In genomic region chr7:74312418-74313021, GRCh38 we compare ENCODE assay signal across 9 cellular contexts. TPM values are rescaled to one million over a fixed set of nuclear protein-coding genes. Genes with fewer than 3 reads are reported as not detected.
DNase-seq lines count a peak whose midpoint lies in the region; ATAC-seq and TF ChIP-seq lines count a peak whose summit lies in the region.
"Had no signal": no experiment of that assay in that cellular context is flagged by ENCODE, and none has a peak within 500 bp of the region (broad histone marks: within the 10 kb centered on the region; RNA-seq: fewer than 3 reads in every experiment).

No MANE protein-coding gene starts in this region.

- WGBS in mammary epithelial cell (ENCODE audit: low coverage, missing lambda C conversion rate) = 0% methylated on average over 7 of the region's 16 CpGs
- 29% methylated on average over 16 of the region's 16 CpGs for WGBS in prostate gland

- H3K9ac ChIP-seq in mammary epithelial cell (ENCODE audit: insufficient read depth, low read length) = peak overlapping the region; percentile 52

- DNase-seq in NCI-H510A treated with DMSO at 0.1 percent for 48 hours (lab: John Stamatoyannopoulos, UW) (peak; percentile 6), NCI-H510A (lab: John Stamatoyannopoulos, UW) (no peak), NOMO-1 (lab: John Stamatoyannopoulos, UW; ENCODE audit: unreplicated experiment in 2 of 2) (peak; percentile 51 to 76), mammary epithelial cell (peak; percentile 96), prostate gland (ENCODE audit: low spot score) (peak; percentile 74), ecto neural progenitor cell (ENCODE audit: low spot score) (no peak), brain microvascular endothelial cell (no peak)
- DNase-seq: activated effector memory CD4-positive, alpha-beta T cell treated with anti-CD3 and anti-CD28 coated beads, Interleukin-2, amount 50 U/mL, for 16 hours had no signal

- no peak for TF ChIP-seq POLR2A in prostate gland (IDR thresholded peaks at IDR 0.05)

- H3K36me3 ChIP-seq in mammary epithelial cell (ENCODE audit: insufficient read depth, low read length) (no peaks in the 10 kb centered on the region), prostate gland (no peaks in the 10 kb centered on the region), brain microvascular endothelial cell (replicated peaks) (peaks cover 3% of the 10 kb centered on the region)

- peak overlapping the region; percentile 89 for H3K27ac ChIP-seq in mammary epithelial cell (ENCODE audit: insufficient read depth, low read depth, low read length)
- H3K27ac ChIP-seq in prostate gland = peak overlapping the region; percentile 14 to 21
- H3K27ac ChIP-seq in brain microvascular endothelial cell = no peak overlapping the region

- H3K27me3 ChIP-seq in mammary epithelial cell (ENCODE audit: insufficient read depth, low read length) = no peaks in the 10 kb centered on the region
- no peaks in the 10 kb centered on the region for H3K27me3 ChIP-seq in prostate gland (replicated peaks; ENCODE audit: insufficient read depth)
- H3K27me3 ChIP-seq in brain microvascular endothelial cell (replicated peaks) = no peaks in the 10 kb centered on the region

- peak overlapping the region; percentile 64 for H2AFZ ChIP-seq in mammary epithelial cell (ENCODE audit: low read depth, low read length)

- BruUV-seq in mammary epithelial cell (replicated peaks; lab: Mats Ljungman, UMichigan) = TSS peak; percentile 86

- peaks cover 3% of the 10 kb centered on the region for H3K9me3 ChIP-seq in mammary epithelial cell (replicated peaks; ENCODE audit: insufficient read depth, low read length)
- H3K9me3 ChIP-seq in prostate gland = no peaks in the 10 kb centered on the region

- dilution Hi-C loops in mammary epithelial cell (cut with HindIII; ENCODE audit: low sequenced_read_pairs) = no loop called here

- H3K4me2 ChIP-seq in mammary epithelial cell (ENCODE audit: insufficient read depth, low read depth, low read length) = peak overlapping the region; percentile 81

- in situ Hi-C loops in mammary epithelial cell (cut with MboI; ENCODE audit: low sequenced_read_pairs in 2 of 2) (no loop called here), brain microvascular endothelial cell (cut with HindIII; ENCODE audit: low pct_ligation_motif_present, low sequenced_read_pairs) (no loop called here)

- intact Hi-C loops in mammary epithelial cell (cut with micrococcal nuclease) = loop anchor here (2.0 kb wide), 1 partner anchor 58 kb away; the partner anchor contains the start of gene RFC2
- intact Hi-C loops in prostate gland (cut with DNase I) = no loop called here

- ATAC-seq in GM21528 (IDR thresholded peaks at IDR 0.05; ENCODE audit: low FRiP score, unreplicated experiment) = no peak

- H3K79me2 ChIP-seq in mammary epithelial cell (ENCODE audit: insufficient read depth, low read length) = peaks cover 15% of the 10 kb centered on the region

- H3K4me1 ChIP-seq in mammary epithelial cell (ENCODE audit: insufficient read depth, low read length) (peaks cover 39% of the 10 kb centered on the region), prostate gland (replicated peaks) (no peaks in the 10 kb centered on the region)

- TF ChIP-seq CTCF in mammary epithelial cell (conservative IDR thresholded peaks at IDR 0.05 in 1 of 2, IDR thresholded peaks at IDR 0.05 in 1 of 2; ENCODE audit: extremely low read depth in 1 of 2, insufficient read depth in 1 of 2, low read depth in 1 of 2, low read length in 2 of 2) (no peak), prostate gland (IDR thresholded peaks at IDR 0.05) (no peak), brain microvascular endothelial cell (IDR thresholded peaks at IDR 0.05; ENCODE audit: low read depth, low read length, missing control alignments) (no peak)

- peak overlapping the region; percentile 10 to 27 (median 18) for H3K4me3 ChIP-seq in mammary epithelial cell (replicated peaks in 1 of 3; ENCODE audit: insufficient read depth in 1 of 3, low read depth in 2 of 3, low read length in 3 of 3)
- H3K4me3 ChIP-seq in prostate gland = no peak overlapping the region
- no peak overlapping the region for H3K4me3 ChIP-seq in brain microvascular endothelial cell (ENCODE audit: low read depth, low read length)

- CTCF ChIA-PET in mammary epithelial cell (lab: Charles Lee; ENCODE audit: low non-redundant PET) = no interaction called here

- no peaks in the 10 kb centered on the region for H4K20me1 ChIP-seq in mammary epithelial cell (ENCODE audit: insufficient read depth, low read length)

RNA-seq across cellular contexts. Expression of gene CLIP2, which starts 23.3 kb away (rescaled TPM):
- total RNA-seq in mammary epithelial cell (10 to 100 TPM; 34.3 to 37.9 TPM), prostate gland (10 to 100 TPM; 18.6 to 24.1 TPM)
- 7.2 TPM for polyA plus RNA-seq in mammary epithelial cell
- 15.3 TPM for polyA minus RNA-seq in mammary epithelial cell

RNA-seq across cellular contexts. Expression of gene RFC2, which starts 58.3 kb away (rescaled TPM):
- 10 to 100 TPM; 15.0 to 43.9 TPM for total RNA-seq in mammary epithelial cell
- 50.2 TPM for polyA plus RNA-seq in mammary epithelial cell
- polyA minus RNA-seq in mammary epithelial cell = 36.8 TPM
- 10 to 100 TPM; 15.6 to 21.9 TPM for total RNA-seq in prostate gland

Comparison
In these comparisons a context has a peak if more than half of its experiments do, and no peak if none do; other contexts are left out.
1. DNase-seq: peak in NCI-H510A treated with DMSO at 0.1 percent for 48 hours (single experiment), NOMO-1 (2 of 2), mammary epithelial cell (single experiment) and prostate gland (single experiment); none in NCI-H510A (single experiment), ecto neural progenitor cell (single experiment) and brain microvascular endothelial cell (single experiment).
2. H3K4me3 ChIP-seq: peak in mammary epithelial cell (3 of 3); none in prostate gland (0 of 2) and brain microvascular endothelial cell (single experiment).